In genomic region chr19:9342610-9343304, GRCh38 we compare ENCODE assay signal across 23 cellular contexts. TPM values are rescaled to one million over a fixed set of nuclear protein-coding genes. Genes with fewer than 3 reads are reported as not detected.
DNase-seq lines count a peak whose midpoint lies in the region; ATAC-seq, FAIRE-seq and TF ChIP-seq lines count a peak whose summit lies in the region.
"Had no signal": no experiment of that assay in that cellular context is flagged by ENCODE, and none has a peak within 500 bp of the region (broad histone marks: within the 10 kb centered on the region; RNA-seq: fewer than 3 reads in every experiment).

No MANE protein-coding gene starts in this region.

- peaks cover 82% of the 10 kb centered on the region for H3K36me3 Mint-ChIP-seq in CD8-positive, alpha-beta T cell
- H3K36me3 Mint-ChIP-seq in naive thymus-derived CD4-positive, alpha-beta T cell, result peaks cover 24 to 85% (median 78%) of the 10 kb centered on the region in 5 donors
- peaks cover 34% of the 10 kb centered on the region for H3K36me3 Mint-ChIP-seq in effector memory CD8-positive, alpha-beta T cell (ENCODE audit: insufficient read depth)

- H3K27me3 ChIP-seq in CD8-positive, alpha-beta T cell (ENCODE audit: insufficient read depth, low read length), result no peaks in the 10 kb centered on the region
- H3K27me3 ChIP-seq in HUES48 (ENCODE audit: control insufficient read depth, insufficient read depth, low read length), result no peaks in the 10 kb centered on the region
- H3K27me3 ChIP-seq in bronchial epithelial cell (ENCODE audit: control insufficient read depth, insufficient read depth, low read length), result no peaks in the 10 kb centered on the region
- H3K27me3 ChIP-seq in naive thymus-derived CD4-positive, alpha-beta T cell (ENCODE audit: control insufficient read depth in 2 of 2, insufficient read depth in 2 of 2, low read length in 2 of 2), result no peaks in the 10 kb centered on the region
- H3K27me3 ChIP-seq: left lung, right atrium auricular region had no signal

- H3K27ac ChIP-seq in CD8-positive, alpha-beta T cell (ENCODE audit: low read depth, low read length), result no peak overlapping the region
- no peak overlapping the region for H3K27ac ChIP-seq in HUES48 (ENCODE audit: low read depth, low read length)
- no peak overlapping the region for H3K27ac ChIP-seq in naive thymus-derived CD4-positive, alpha-beta T cell (ENCODE audit: low read depth, low read length)
- H3K27ac ChIP-seq: HL-60, left lung, right atrium auricular region had no signal

- POLR2A ChIA-PET in CD8-positive, alpha-beta T cell (lab: Charles Lee), result interaction anchor here (0.6 kb wide), 1 partner anchor 457 kb away, joined by 3 read pairs; no protein-coding TSS in a partner anchor
- POLR2A ChIA-PET in naive thymus-derived CD4-positive, alpha-beta T cell (lab: Charles Lee), result interaction anchor here (0.8 kb wide), 1 partner anchor 140 kb away, joined by 3 read pairs; no protein-coding TSS in a partner anchor

- intact Hi-C loops in CD8-positive, alpha-beta T cell (cut with DNase I, micrococcal nuclease), result loop anchor here in 1 of 2 experiments (10.0 kb wide), 1 partner anchor 48 kb away; no protein-coding TSS in a partner anchor
- intact Hi-C loops in naive thymus-derived CD4-positive, alpha-beta T cell (cut with micrococcal nuclease), result no loop called here

- peaks cover 55% of the 10 kb centered on the region for H3K9me3 ChIP-seq in CD8-positive, alpha-beta T cell (ENCODE audit: low read length)
- H3K9me3 ChIP-seq in HUES48 (ENCODE audit: control insufficient read depth, insufficient read depth, low read length), result peaks cover 96% of the 10 kb centered on the region
- peaks cover 20 to 89% (median 49%) of the 10 kb centered on the region in 3 experiments for H3K9me3 ChIP-seq in naive thymus-derived CD4-positive, alpha-beta T cell (ENCODE audit: control insufficient read depth in 2 of 3, low read length in 3 of 3)

- no peak for ATAC-seq in CD8-positive, alpha-beta T cell
- no peak for ATAC-seq in naive thymus-derived CD4-positive, alpha-beta T cell
- ATAC-seq in effector memory CD8-positive, alpha-beta T cell (replicated peaks), result no peak
- ATAC-seq: left lung; stimulated activated memory B cell treated with anti-CD40 and anti-IgM and Interleukin-4, amounts not matched to agents 10 μg/mL and 1 μg/mL and 100 μg/mL, for 72 hours had no signal

- H3K4me1 ChIP-seq in CD8-positive, alpha-beta T cell (ENCODE audit: insufficient read depth, low read length), result no peaks in the 10 kb centered on the region
- no peaks in the 10 kb centered on the region for H3K4me1 ChIP-seq in HUES48 (ENCODE audit: control insufficient read depth, insufficient read depth, low read length)
- H3K4me1 ChIP-seq in naive thymus-derived CD4-positive, alpha-beta T cell (ENCODE audit: control insufficient read depth in 2 of 2, insufficient read depth in 2 of 2, low read length in 2 of 2), result no peaks in the 10 kb centered on the region
- H3K4me1 ChIP-seq: left lung, right atrium auricular region had no signal

- H3K27me3 Mint-ChIP-seq in CD8-positive, alpha-beta T cell (ENCODE audit: low read depth), result no peaks in the 10 kb centered on the region
- H3K27me3 Mint-ChIP-seq in naive thymus-derived CD4-positive, alpha-beta T cell, result no peaks in the 10 kb centered on the region
- no peaks in the 10 kb centered on the region for H3K27me3 Mint-ChIP-seq in effector memory CD8-positive, alpha-beta T cell
- H3K27me3 Mint-ChIP-seq: activated naive CD8-positive, alpha-beta T cell treated with anti-CD3 and anti-CD28 coated beads, Interleukin-2, amount 10 ng/mL, durations not matched to agents 7 days and 5 days; stimulated activated memory B cell treated with anti-CD40 and anti-IgM and Interleukin-4, amounts not matched to agents 10 μg/mL and 1 μg/mL and 100 μg/mL, for 72 hours had no signal

- H3K4me3 Mint-ChIP-seq in CD8-positive, alpha-beta T cell, result no peak overlapping the region
- no peak overlapping the region for H3K4me3 Mint-ChIP-seq in naive thymus-derived CD4-positive, alpha-beta T cell
- no peak overlapping the region for H3K4me3 Mint-ChIP-seq in effector memory CD8-positive, alpha-beta T cell
- H3K4me3 Mint-ChIP-seq: activated naive CD8-positive, alpha-beta T cell treated with anti-CD3 and anti-CD28 coated beads, Interleukin-2, amount 10 ng/mL, durations not matched to agents 7 days and 5 days; stimulated activated memory B cell treated with anti-CD40 and anti-IgM and Interleukin-4, amounts not matched to agents 10 μg/mL and 1 μg/mL and 100 μg/mL, for 72 hours had no signal

- no peak for DNase-seq in CD8-positive, alpha-beta T cell
- DNase-seq in bronchial epithelial cell (ENCODE audit: low read depth) (no peak), SIG-M5 treated with dmso at 0.1 percent for 504 hours (lab: John Stamatoyannopoulos, UW; ENCODE audit: unreplicated experiment) (no peak), NCI-H2196 treated with DMSO at 0.1 percent for 48 hours (lab: John Stamatoyannopoulos, UW; ENCODE audit: unreplicated experiment) (no peak)
- no peak for DNase-seq in naive thymus-derived CD4-positive, alpha-beta T cell
- no peak for DNase-seq in effector memory CD8-positive, alpha-beta T cell
- DNase-seq: activated CD4-positive, CD25-positive, alpha-beta regulatory T cell treated with anti-CD3 and anti-CD28 coated beads, Interleukin-2, amount 50 U/mL, for 72 hours; activated CD8-positive, alpha-beta memory T cell treated with anti-CD3 and anti-CD28 coated beads for 24 hours; activated naive CD8-positive, alpha-beta T cell treated with anti-CD3 and anti-CD28 coated beads, Interleukin-2, amount 10 ng/mL, durations not matched to agents 7 days and 5 days; activated T-cell treated with anti-CD3 and anti-CD28 coated beads, Interleukin-2, amount 50 U/mL, for 48 hours; COR-L47; glutamatergic neuron; left lung; NCI-H1092; NCI-H2081 treated with DMSO at 0.1 percent for 48 hours; NCI-H526; SW 1271 had no signal

- no peaks in the 10 kb centered on the region for H3K4me1 Mint-ChIP-seq in CD8-positive, alpha-beta T cell (ENCODE audit: low read depth)
- H3K4me1 Mint-ChIP-seq in naive thymus-derived CD4-positive, alpha-beta T cell, result no peaks in the 10 kb centered on the region
- no peaks in the 10 kb centered on the region for H3K4me1 Mint-ChIP-seq in effector memory CD8-positive, alpha-beta T cell (ENCODE audit: low read depth in 2 of 2)
- H3K4me1 Mint-ChIP-seq: activated naive CD8-positive, alpha-beta T cell treated with anti-CD3 and anti-CD28 coated beads, Interleukin-2, amount 10 ng/mL, durations not matched to agents 7 days and 5 days; stimulated activated memory B cell treated with anti-CD40 and anti-IgM and Interleukin-4, amounts not matched to agents 10 μg/mL and 1 μg/mL and 100 μg/mL, for 72 hours had no signal

- TF ChIP-seq CTCF in CD8-positive, alpha-beta T cell (IDR thresholded peaks at IDR 0.05), result no peak
- TF ChIP-seq CTCF in bronchial epithelial cell (IDR thresholded peaks at IDR 0.05; ENCODE audit: insufficient read depth, low read length, severe bottlenecking), result no peak

- CTCF ChIA-PET in CD8-positive, alpha-beta T cell (lab: Charles Lee), result no interaction called here
- CTCF ChIA-PET in naive thymus-derived CD4-positive, alpha-beta T cell (lab: Charles Lee), result no interaction called here

- H3K4me3 ChIP-seq in CD8-positive, alpha-beta T cell (ENCODE audit: low read depth, low read length), result peak overlapping the region; percentile 11
- H3K4me3 ChIP-seq in HUES48 (ENCODE audit: low read depth, low read length) (peak overlapping the region; percentile 21), bronchial epithelial cell (ENCODE audit: low read depth, low read length) (no peak overlapping the region)
- peak overlapping the region; percentile 10 for H3K4me3 ChIP-seq in naive thymus-derived CD4-positive, alpha-beta T cell (ENCODE audit: low read length)
- H3K4me3 ChIP-seq: left lung, right atrium auricular region had no signal

- H3K27ac Mint-ChIP-seq in CD8-positive, alpha-beta T cell, result no peak overlapping the region
- no peak overlapping the region for H3K27ac Mint-ChIP-seq in naive thymus-derived CD4-positive, alpha-beta T cell
- H3K27ac Mint-ChIP-seq in effector memory CD8-positive, alpha-beta T cell, result no peak overlapping the region
- H3K27ac Mint-ChIP-seq: activated naive CD8-positive, alpha-beta T cell treated with anti-CD3 and anti-CD28 coated beads, Interleukin-2, amount 10 ng/mL, durations not matched to agents 7 days and 5 days; stimulated activated memory B cell treated with anti-CD40 and anti-IgM and Interleukin-4, amounts not matched to agents 10 μg/mL and 1 μg/mL and 100 μg/mL, for 72 hours had no signal

- peaks cover 43% of the 10 kb centered on the region for H3K36me3 ChIP-seq in CD8-positive, alpha-beta T cell (ENCODE audit: insufficient read depth, low read length)
- H3K36me3 ChIP-seq in HUES48 (ENCODE audit: control insufficient read depth, insufficient read depth, low read length) (peaks cover 51% of the 10 kb centered on the region), bronchial epithelial cell (ENCODE audit: control insufficient read depth, insufficient read depth, low read length) (no peaks in the 10 kb centered on the region)
- H3K36me3 ChIP-seq in naive thymus-derived CD4-positive, alpha-beta T cell (ENCODE audit: control insufficient read depth in 2 of 3, insufficient read depth in 3 of 3, low read length in 3 of 3), result peaks cover 19 to 69% (median 35%) of the 10 kb centered on the region in 3 experiments

- H3K9ac ChIP-seq in HUES48 (ENCODE audit: low read depth, low read length), result no peak overlapping the region

- peaks cover 67% of the 10 kb centered on the region for H3K9me3 Mint-ChIP-seq in CD8-positive, alpha-beta T cell
- peaks cover 13 to 99% (median 77%) of the 10 kb centered on the region in 11 donors for H3K9me3 Mint-ChIP-seq in naive thymus-derived CD4-positive, alpha-beta T cell
- H3K9me3 Mint-ChIP-seq in effector memory CD8-positive, alpha-beta T cell, result peaks cover 18 to 21% of the 10 kb centered on the region in 2 donors

- peak; percentile 52 for FAIRE-seq in bronchial epithelial cell (lab: Jason Lieb, UNC)
- FAIRE-seq: G401.6, GM19239 had no signal

RNA-seq across cellular contexts. Expression of gene ZNF559, which starts 18.8 kb away (rescaled TPM):
- 1 to 10 TPM; 4.0 to 4.5 TPM for total RNA-seq in CD8-positive, alpha-beta T cell
- total RNA-seq in bronchial epithelial cell, result 10.8 and 12.1 TPM in 2 replicates
- total RNA-seq in naive thymus-derived CD4-positive, alpha-beta T cell, result 10 to 100 TPM in 4 of 5 experiments, 1 to 10 TPM in 1; 9.1 to 58.2 (median 16.5) TPM
- 10 to 100 TPM; 52.2 to 56.2 TPM for polyA plus RNA-seq in naive thymus-derived CD4-positive, alpha-beta T cell

RNA-seq across cellular contexts. Expression of gene ZNF177, which starts 20.1 kb away (rescaled TPM):
- under 1 TPM; 0.68 to 1.00 TPM for total RNA-seq in CD8-positive, alpha-beta T cell
- total RNA-seq in bronchial epithelial cell, result 0.79 and 1.2 TPM in 2 replicates
- total RNA-seq in naive thymus-derived CD4-positive, alpha-beta T cell, result 1 to 10 TPM in 3 of 5 experiments, under 1 TPM in 2; 0.21 to 4.3 (median 1.1) TPM
- 1 to 10 TPM in 1 of 2 donors, under 1 TPM in 1; 0.73 to 1.2 TPM for polyA plus RNA-seq in naive thymus-derived CD4-positive, alpha-beta T cell

RNA-seq across cellular contexts. Expression of gene ZNF699, which starts 33.1 kb away (rescaled TPM):
- total RNA-seq in CD8-positive, alpha-beta T cell, result 10 to 100 TPM; 15.1 to 16.0 TPM
- 8.8 and 11.6 TPM in 2 replicates for total RNA-seq in bronchial epithelial cell
- 10 to 100 TPM in 4 of 5 experiments, 1 to 10 TPM in 1; 9.1 to 19.1 (median 15.5) TPM for total RNA-seq in naive thymus-derived CD4-positive, alpha-beta T cell
- polyA plus RNA-seq in naive thymus-derived CD4-positive, alpha-beta T cell, result 10 to 100 TPM in 1 of 2 donors, 1 to 10 TPM in 1; 9.8 to 28.5 TPM
